In genomic region chr1:38013027-38013588, GRCh38 we compare ENCODE assay signal across 8 cellular contexts. TPM values are rescaled to one million over a fixed set of nuclear protein-coding genes. Genes with fewer than 3 reads are reported as not detected.
DNase-seq lines count a peak whose midpoint lies in the region; ATAC-seq and TF ChIP-seq lines count a peak whose summit lies in the region.

No MANE protein-coding gene starts in this region.

- H3K9me2 ChIP-seq in GM23248 (ENCODE audit: insufficient read depth), result no peaks in the 10 kb centered on the region

- in situ Hi-C loops in GM23248 (cut with MboI), result no loop called here

- peak overlapping the region; percentile 29 for H2AK5ac ChIP-seq in neuronal stem cell (ENCODE audit: low read depth, low read length)

- peak overlapping the region; percentile 94 for H3K9ac ChIP-seq in GM23248
- H3K9ac ChIP-seq in neuronal stem cell (ENCODE audit: low read depth, low read length, poor library complexity), result peak overlapping the region; percentile 93

- no peak overlapping the region for H2BK12ac ChIP-seq in neuronal stem cell (ENCODE audit: low read length)

- H4K8ac ChIP-seq in neuronal stem cell (ENCODE audit: low read depth, low read length), result no peak overlapping the region

- DNase-seq in GM23248 (peak; percentile 79), RPMI7951 (ENCODE audit: low read depth) (peak; percentile 79), neuronal stem cell (ENCODE audit: low spot score) (no peak), LoVo (ENCODE audit: low spot score) (no peak), GM10248 (ENCODE audit: extremely low spot score) (no peak)
- DNase-seq in activated CD8-positive, alpha-beta memory T cell treated with anti-CD3 and anti-CD28 coated beads for 24 hours, result no peak

- H3K4me2 ChIP-seq in GM23248 (ENCODE audit: unreplicated experiment), result peak overlapping the region; percentile 97
- peak overlapping the region; percentile 90 for H3K4me2 ChIP-seq in neuronal stem cell (ENCODE audit: insufficient read depth, low read length, poor library complexity, severe bottlenecking)

- H3K23ac ChIP-seq in neuronal stem cell (ENCODE audit: low read depth, low read length, poor library complexity), result no peak overlapping the region

- no peak overlapping the region for H4K91ac ChIP-seq in neuronal stem cell (ENCODE audit: low read depth, low read length, poor library complexity)

- H4K20me1 ChIP-seq in GM23248 (ENCODE audit: insufficient read depth), result no peaks in the 10 kb centered on the region

- POLR2A ChIA-PET in GM10248 (lab: Yijun Ruan, JAX), result interaction anchor here (1.3 to 1.6 kb wide), 2 partner anchors 13 to 15 kb away, joined by 6 to 7 read pairs; no protein-coding TSS in a partner anchor

- TF ChIP-seq CTCF in C4-2B (conservative IDR thresholded peaks at IDR 0.05), result no peak
- TF ChIP-seq CTCF in GM10248 (IDR thresholded peaks at IDR 0.05; ENCODE audit: control extremely low read depth, extremely low read depth, low read depth, missing control alignments), result no peak

- H2BK15ac ChIP-seq in neuronal stem cell (ENCODE audit: low read length), result no peak overlapping the region

- H3K9me3 ChIP-seq in GM23248 (ENCODE audit: low read depth) (no peaks in the 10 kb centered on the region), neuronal stem cell (replicated peaks in 1 of 2; ENCODE audit: control insufficient read depth in 2 of 2, insufficient read depth in 1 of 2, low read depth in 1 of 2, low read length in 2 of 2) (no peaks in the 10 kb centered on the region)

- peak overlapping the region; percentile 87 for H2AFZ ChIP-seq in GM23248
- H2AFZ ChIP-seq in neuronal stem cell (ENCODE audit: low read length), result peak overlapping the region; percentile 97

- 6% methylated on average over 8 of the region's 8 CpGs for WGBS in GM23248 (ENCODE audit: low coverage in 1 of 2, low lambda C conversion rate in 2 of 2, missing lambda C conversion rate in 2 of 2), 2 experiments
- no CpG with 5 or more reads among the region's 8 CpGs for WGBS in neuronal stem cell (ENCODE audit: extremely low coverage in 2 of 2, insufficient read length in 2 of 2, insufficient replicate concordance in 1 of 2), 2 donors

- CTCF ChIA-PET in GM10248 (lab: Yijun Ruan, JAX), result interaction anchor here (0.7 to 6.7 kb wide), 6 partner anchors 9 to 82 kb away, joined by 3 to 30 read pairs (median 10); no protein-coding TSS in a partner anchor

- peaks cover 19% of the 10 kb centered on the region for H3F3A ChIP-seq in GM23248 (ENCODE audit: insufficient read depth)

- H3K27ac ChIP-seq in C4-2B, result peak overlapping the region; percentile 91
- H3K27ac ChIP-seq in GM23248, result peak overlapping the region; percentile 92
- no peak overlapping the region for H3K27ac ChIP-seq in neuronal stem cell (replicated peaks; ENCODE audit: low read length)

- no peaks in the 10 kb centered on the region for H3K79me1 ChIP-seq in neuronal stem cell (ENCODE audit: low read depth, low read length)

- peak; percentile 14 for ATAC-seq in esophagus mucosa

- H2BK5ac ChIP-seq in neuronal stem cell (ENCODE audit: low read length), result no peak overlapping the region

- no peak overlapping the region for H3K4ac ChIP-seq in neuronal stem cell (ENCODE audit: low read length)

- H3K36me3 ChIP-seq in GM23248 (ENCODE audit: low read depth) (peaks cover 19% of the 10 kb centered on the region; the same call in 1 of the 2 replicates), neuronal stem cell (replicated peaks in 1 of 2; ENCODE audit: control insufficient read depth in 2 of 2, insufficient read depth in 2 of 2, low read length in 2 of 2) (peaks cover 8 to 41% of the 10 kb centered on the region in 2 donors)

- H3K18ac ChIP-seq in neuronal stem cell (ENCODE audit: low read length), result peak overlapping the region; percentile 93

- H3K4me3 ChIP-seq in GM23248 (peak overlapping the region; percentile 91), neuronal stem cell (ENCODE audit: low read length in 2 of 2) (peak overlapping the region; percentile 81 to 93)

- H3K27me3 ChIP-seq in GM23248 (replicated peaks; ENCODE audit: insufficient read depth) (no peaks in the 10 kb centered on the region), neuronal stem cell (ENCODE audit: control insufficient read depth in 3 of 3, insufficient read depth in 3 of 3, low read depth in 1 of 3, low read length in 3 of 3) (no peaks in the 10 kb centered on the region)

- no peak overlapping the region for H2BK120ac ChIP-seq in neuronal stem cell (ENCODE audit: low read depth, low read length)

- no peak overlapping the region for H3K14ac ChIP-seq in neuronal stem cell (ENCODE audit: low read length)

- H3K4me1 ChIP-seq in GM23248 (ENCODE audit: insufficient read depth) (peaks cover 21% of the 10 kb centered on the region), neuronal stem cell (ENCODE audit: control insufficient read depth in 2 of 2, insufficient read depth in 1 of 2, low read depth in 1 of 2, low read length in 2 of 2) (peaks cover 8 to 10% of the 10 kb centered on the region in 2 donors)

- H3K79me2 ChIP-seq in GM23248 (ENCODE audit: insufficient read depth), result peaks cover 54% of the 10 kb centered on the region

RNA-seq across cellular contexts. Expression of gene UTP11, which starts 0.6 kb away (rescaled TPM):
- 25.8 and 37.1 TPM in 2 replicates for total RNA-seq in GM23248 (2014; rRNA removed; shearing (Covaris generic))
- 51.0 and 54.3 TPM in 2 replicates for polyA plus RNA-seq in GM23248 (2016; fragmentation: Nextera tagmentation; extraction: Ambion mirVana)
- total RNA-seq in RPMI7951 (2014; rRNA removed; shearing (Covaris generic)), result 63.1 and 72.9 TPM in 2 replicates
- total RNA-seq in esophagus mucosa, result 30.3 TPM
- polyA plus RNA-seq in neuronal stem cell (2013, experiment 1 of 2), result 52.4 TPM
- 53.8 TPM for polyA plus RNA-seq in neuronal stem cell (2013, experiment 2 of 2)

RNA-seq across cellular contexts. Expression of gene FHL3, which starts 7.8 kb away (rescaled TPM):
- 26.9 and 31.7 TPM in 2 replicates for total RNA-seq in GM23248 (2014; rRNA removed; shearing (Covaris generic))
- 44.4 and 48.0 TPM in 2 replicates for polyA plus RNA-seq in GM23248 (2016; fragmentation: Nextera tagmentation; extraction: Ambion mirVana)
- 14.3 and 23.9 TPM in 2 replicates for total RNA-seq in RPMI7951 (2014; rRNA removed; shearing (Covaris generic))
- 10.6 TPM for total RNA-seq in esophagus mucosa
- 26.5 TPM for polyA plus RNA-seq in neuronal stem cell (2013, experiment 1 of 2)
- polyA plus RNA-seq in neuronal stem cell (2013, experiment 2 of 2), result 25.9 TPM

RNA-seq across cellular contexts. Expression of gene SF3A3, which starts 23.3 kb away (rescaled TPM):
- total RNA-seq in GM23248 (2014; rRNA removed; shearing (Covaris generic)), result 37.9 and 62.3 TPM in 2 replicates
- polyA plus RNA-seq in GM23248 (2016; fragmentation: Nextera tagmentation; extraction: Ambion mirVana), result 63.4 and 72.3 TPM in 2 replicates
- total RNA-seq in RPMI7951 (2014; rRNA removed; shearing (Covaris generic)), result 139 TPM in 2 replicates
- 41.7 TPM for total RNA-seq in esophagus mucosa
- 53.3 TPM for polyA plus RNA-seq in neuronal stem cell (2013, experiment 1 of 2)
- 50.9 TPM for polyA plus RNA-seq in neuronal stem cell (2013, experiment 2 of 2)

RNA-seq across cellular contexts. Expression of gene POU3F1, which starts 33.5 kb away (rescaled TPM):
- not detected in 2 replicates for total RNA-seq in GM23248 (2014; rRNA removed; shearing (Covaris generic))
- polyA plus RNA-seq in GM23248 (2016; fragmentation: Nextera tagmentation; extraction: Ambion mirVana), result not detected in 2 replicates
- not detected in 2 replicates for total RNA-seq in RPMI7951 (2014; rRNA removed; shearing (Covaris generic))
- 6.0 TPM for total RNA-seq in esophagus mucosa
- 34.6 TPM for polyA plus RNA-seq in neuronal stem cell (2013, experiment 1 of 2)
- 34.4 TPM for polyA plus RNA-seq in neuronal stem cell (2013, experiment 2 of 2)

Comparison
In these comparisons a context has a peak if more than half of its experiments do, and no peak if none do; other contexts are left out.
1. DNase-seq: peak in GM23248 (single experiment) and RPMI7951 (single experiment); none in neuronal stem cell (single experiment), LoVo (single experiment), activated CD8-positive, alpha-beta memory T cell treated with anti-CD3 and anti-CD28 coated beads for 24 hours (single experiment) and GM10248 (single experiment).